In the genomic region with DNA sequence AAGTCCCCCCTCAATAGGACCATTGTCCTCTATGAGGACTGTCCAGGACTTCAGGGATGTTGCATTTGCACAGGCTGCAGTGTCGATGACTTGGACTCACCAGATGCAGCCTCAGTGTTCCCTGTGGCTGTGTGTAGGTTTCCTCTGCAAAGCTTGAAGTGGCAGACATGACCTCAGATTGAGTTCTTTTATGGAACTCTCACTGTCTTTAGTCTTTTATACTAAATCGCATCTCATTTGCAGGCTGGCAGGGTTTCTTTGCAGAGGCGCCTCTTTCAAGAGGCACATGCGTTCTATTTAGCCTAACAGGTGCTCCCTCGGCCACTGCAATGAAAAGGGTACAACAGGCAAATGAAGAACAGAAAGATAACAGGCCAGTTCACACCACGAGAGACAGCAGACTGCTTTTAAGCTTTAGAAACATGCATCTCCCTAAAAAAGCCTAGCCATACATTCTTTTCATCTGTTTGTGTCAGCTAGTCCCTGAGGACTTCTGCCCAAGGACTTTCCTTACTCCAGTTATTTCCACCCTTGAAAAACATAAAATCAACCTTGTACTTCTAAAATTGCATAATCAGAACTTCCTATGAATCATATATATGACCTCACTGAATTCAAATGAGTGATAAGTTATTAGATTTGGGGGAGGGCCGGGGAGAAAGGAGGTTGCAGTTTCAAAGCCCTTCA, we compare ENCODE assay signal across 16 cellular contexts.
DNase-seq lines count a peak whose midpoint lies in the region; ATAC-seq, FAIRE-seq and TF ChIP-seq lines count a peak whose summit lies in the region.
"Had no signal": no experiment of that assay in that cellular context is flagged by ENCODE, and none has a peak within 500 bp of the region (broad histone marks: within the 10 kb centered on the region; RNA-seq: fewer than 3 reads in every experiment).

No MANE protein-coding gene starts in this region.

- H3K36me3 ChIP-seq in esophagus squamous epithelium, result peaks cover 0 to 49% (median 4%) of the 10 kb centered on the region in 3 donors

- H3K4me3 ChIP-seq in esophagus squamous epithelium, result no peak overlapping the region
- H3K4me3 ChIP-seq: tibial nerve had no signal

- no peak for TF ChIP-seq CTCF in esophagus squamous epithelium (IDR thresholded peaks at IDR 0.05)

- H3K4me1 Mint-ChIP-seq in activated T-cell treated with anti-CD3 and anti-CD28 coated beads, Interleukin-2, amount 50 U/mL, for 4 hours (ENCODE audit: low read depth), result no peaks in the 10 kb centered on the region

- TF ChIP-seq POLR2A in esophagus squamous epithelium (IDR thresholded peaks at IDR 0.05), result no peak

- DNase-seq in RCC 7860 (ENCODE audit: low spot score) (peak; percentile 18), esophagus squamous epithelium (lab: John Stamatoyannopoulos, UW) (no peak), sciatic nerve (ENCODE audit: low spot score) (no peak), NCI-H2171 treated with DMSO at 0.1 percent for 48 hours (lab: John Stamatoyannopoulos, UW) (no peak), HUDEP-2 (lab: John Stamatoyannopoulos, UW; ENCODE audit: unreplicated experiment in 76 of 76) (no peak), NCI-H128 (lab: John Stamatoyannopoulos, UW; ENCODE audit: unreplicated experiment) (no peak)
- no peak for DNase-seq in activated T-cell treated with anti-CD3 and anti-CD28 coated beads, Interleukin-2, amount 50 U/mL, for 4 hours
- DNase-seq: activated gamma-delta T cell treated with Interleukin-2 at 50 U/mL for 16 hours; DMS153; effector CD8-positive, alpha-beta T cell; GOT3; NCI-H1048; stimulated activated CD4-positive, alpha-beta T cell treated with anti-CD3 and anti-CD28 coated beads, Interleukin-4, amount 100 ng/mL, for 24 hours had no signal

- intact Hi-C loops in esophagus squamous epithelium (cut with DNase I) (no loop called here), sciatic nerve (cut with DNase I) (no loop called here)

- H3K4me3 Mint-ChIP-seq in activated T-cell treated with anti-CD3 and anti-CD28 coated beads, Interleukin-2, amount 50 U/mL, for 4 hours, result no peak overlapping the region
- H3K4me3 Mint-ChIP-seq: natural killer cell treated with Interleukin-12 subunit alpha and Interleukin-12 subunit beta and Interleukin-15 and Interleukin-18, amount 100 ng/mL, for 72 hours had no signal

- peaks cover 49% of the 10 kb centered on the region for H3K27me3 Mint-ChIP-seq in activated T-cell treated with anti-CD3 and anti-CD28 coated beads, Interleukin-2, amount 50 U/mL, for 4 hours (ENCODE audit: low read depth)

- no peaks in the 10 kb centered on the region for H3K36me3 Mint-ChIP-seq in activated T-cell treated with anti-CD3 and anti-CD28 coated beads, Interleukin-2, amount 50 U/mL, for 4 hours (ENCODE audit: insufficient read depth)
- H3K36me3 Mint-ChIP-seq: natural killer cell treated with Interleukin-12 subunit alpha and Interleukin-12 subunit beta and Interleukin-15 and Interleukin-18, amount 100 ng/mL, for 72 hours had no signal

- no peaks in the 10 kb centered on the region for H3K9me3 Mint-ChIP-seq in activated T-cell treated with anti-CD3 and anti-CD28 coated beads, Interleukin-2, amount 50 U/mL, for 4 hours
- H3K9me3 Mint-ChIP-seq: natural killer cell treated with Interleukin-12 subunit alpha and Interleukin-12 subunit beta and Interleukin-15 and Interleukin-18, amount 100 ng/mL, for 72 hours had no signal

- no peak for FAIRE-seq in RCC 7860 (lab: Jason Lieb, UNC)

- H3K4me1 ChIP-seq in esophagus squamous epithelium, result peaks cover 0 to 9% (median 2%) of the 10 kb centered on the region in 3 donors

- no peaks in the 10 kb centered on the region for H3K9me3 ChIP-seq in esophagus squamous epithelium
- H3K9me3 ChIP-seq: tibial nerve had no signal

- WGBS in esophagus squamous epithelium, 2 donors, result 53% methylated on average over 6 to 7 of the region's 7 CpGs

- ATAC-seq in GM19351 (IDR thresholded peaks at IDR 0.05; ENCODE audit: unreplicated experiment) (peak; percentile 1), sciatic nerve (peak; percentile 11)
- no peak for ATAC-seq in activated T-cell treated with anti-CD3 and anti-CD28 coated beads, Interleukin-2, amount 50 U/mL, for 4 hours
- ATAC-seq: natural killer cell treated with Interleukin-12 subunit alpha and Interleukin-12 subunit beta and Interleukin-15 and Interleukin-18, amount 100 ng/mL, for 72 hours had no signal

- H3K27ac ChIP-seq in esophagus squamous epithelium, result peak overlapping the region in 3 of 4 donors; percentile 5 to 56 (median 55)

- no peaks in the 10 kb centered on the region for H3K27me3 ChIP-seq in esophagus squamous epithelium
- H3K27me3 ChIP-seq: tibial nerve had no signal

Comparison
In these comparisons a context has a peak if more than half of its experiments do, and no peak if none do; other contexts are left out.
1. ATAC-seq: peak in GM19351 (single experiment) and sciatic nerve (single experiment); none in activated T-cell treated with anti-CD3 and anti-CD28 coated beads, Interleukin-2, amount 50 U/mL, for 4 hours (0 of 2).